2 cellular contexts compared by ENCODE assay signal in the genomic region with DNA sequence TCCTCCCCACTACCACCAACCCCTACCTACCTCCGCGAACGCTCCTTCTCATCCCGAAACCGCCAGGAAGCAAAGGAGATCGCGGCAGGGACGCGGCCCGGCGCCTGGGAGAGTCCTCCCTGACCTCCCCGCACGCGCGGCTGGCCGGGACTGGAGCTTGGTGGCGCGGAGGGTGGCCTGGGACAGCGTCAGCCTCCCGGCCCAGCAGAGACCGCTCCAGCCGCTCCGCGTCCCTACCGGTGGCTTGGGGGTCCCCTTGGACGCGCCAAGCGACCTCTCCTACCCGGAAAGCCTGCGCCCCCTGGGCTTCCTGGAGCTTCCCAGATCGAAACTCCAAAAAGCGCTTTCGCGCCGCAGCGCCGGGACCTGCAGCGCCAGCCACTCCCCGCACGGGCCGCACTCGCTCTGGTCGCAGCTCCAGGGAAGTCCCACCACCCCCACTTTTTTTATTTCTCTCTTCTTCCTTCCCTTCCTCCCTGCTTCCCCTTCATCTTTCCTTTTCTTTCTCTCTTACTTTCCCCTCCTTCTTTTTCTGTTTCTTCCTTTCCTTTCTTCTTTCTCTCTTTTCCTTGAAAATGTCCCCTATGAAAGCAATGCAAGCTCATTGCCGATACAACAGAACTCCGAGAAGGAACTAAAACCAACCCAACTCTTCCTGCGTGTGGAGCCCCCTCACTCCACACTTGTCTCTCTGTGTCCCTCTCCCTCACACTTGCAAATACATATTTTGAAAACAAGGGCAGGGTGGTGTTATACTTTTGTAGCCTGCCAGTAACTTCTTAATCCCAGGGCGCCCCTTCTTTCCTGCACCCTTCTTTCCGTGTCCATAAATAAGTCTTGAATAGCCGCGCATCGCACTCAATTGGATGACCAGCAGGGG.
TF ChIP-seq lines count a peak whose summit lies in the region.

No MANE protein-coding gene starts in this region.

TF ChIP-seq in IMR-90, 13 proteins besides CTCF, POLR2A, EP300 and RAD21:
- TF ChIP-seq NFE2L2 (IDR thresholded peaks at IDR 0.05; ENCODE audit: low read depth, low read length) (no peak), MAFK (IDR thresholded peaks at IDR 0.05; ENCODE audit: low read depth, low read length) (no peak), SMC3 (IDR thresholded peaks at IDR 0.05; ENCODE audit: low read depth, low read length) (no peak), BHLHE40 (IDR thresholded peaks at IDR 0.05; ENCODE audit: low read depth, low read length) (no peak), MXI1 (IDR thresholded peaks at IDR 0.05; ENCODE audit: borderline replicate concordance, low read depth, low read length) (no peak), FOS (IDR thresholded peaks at IDR 0.05; ENCODE audit: low read depth, low read length) (no peak), MAZ (IDR thresholded peaks at IDR 0.05; ENCODE audit: borderline replicate concordance, low read depth, low read length) (no peak), CHD1 (IDR thresholded peaks at IDR 0.05; ENCODE audit: low read depth, low read length) (no peak)
- TF ChIP-seq, protein P1, sequence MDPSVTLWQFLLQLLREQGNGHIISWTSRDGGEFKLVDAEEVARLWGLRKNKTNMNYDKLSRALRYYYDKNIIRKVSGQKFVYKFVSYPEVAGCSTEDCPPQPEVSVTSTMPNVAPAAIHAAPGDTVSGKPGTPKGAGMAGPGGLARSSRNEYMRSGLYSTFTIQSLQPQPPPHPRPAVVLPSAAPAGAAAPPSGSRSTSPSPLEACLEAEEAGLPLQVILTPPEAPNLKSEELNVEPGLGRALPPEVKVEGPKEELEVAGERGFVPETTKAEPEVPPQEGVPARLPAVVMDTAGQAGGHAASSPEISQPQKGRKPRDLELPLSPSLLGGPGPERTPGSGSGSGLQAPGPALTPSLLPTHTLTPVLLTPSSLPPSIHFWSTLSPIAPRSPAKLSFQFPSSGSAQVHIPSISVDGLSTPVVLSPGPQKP (IDR thresholded peaks at IDR 0.05; ENCODE audit: borderline replicate concordance, low read depth, low read length) = no peak
- TF ChIP-seq, protein P2, sequence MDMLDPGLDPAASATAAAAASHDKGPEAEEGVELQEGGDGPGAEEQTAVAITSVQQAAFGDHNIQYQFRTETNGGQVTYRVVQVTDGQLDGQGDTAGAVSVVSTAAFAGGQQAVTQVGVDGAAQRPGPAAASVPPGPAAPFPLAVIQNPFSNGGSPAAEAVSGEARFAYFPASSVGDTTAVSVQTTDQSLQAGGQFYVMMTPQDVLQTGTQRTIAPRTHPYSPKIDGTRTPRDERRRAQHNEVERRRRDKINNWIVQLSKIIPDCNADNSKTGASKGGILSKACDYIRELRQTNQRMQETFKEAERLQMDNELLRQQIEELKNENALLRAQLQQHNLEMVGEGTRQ (IDR thresholded peaks at IDR 0.05; ENCODE audit: low read depth, low read length) = no peak

TF ChIP-seq in neural cell, 6 proteins besides CTCF, POLR2A, EP300 and RAD21:
- TF ChIP-seq EZH2 (IDR thresholded peaks at IDR 0.05; ENCODE audit: borderline replicate concordance, insufficient read depth, low read length, poor library complexity, severe bottlenecking) (peak; percentile 71), POLR2AphosphoS5 (IDR thresholded peaks at IDR 0.05) (no peak), SMC3 (conservative IDR thresholded peaks at IDR 0.05; ENCODE audit: poor library complexity) (no peak), MXI1 (conservative IDR thresholded peaks at IDR 0.05; ENCODE audit: poor library complexity, severe bottlenecking) (no peak), TAF1 (IDR thresholded peaks at IDR 0.05; ENCODE audit: low read depth) (no peak)
- TF ChIP-seq, protein P3, sequence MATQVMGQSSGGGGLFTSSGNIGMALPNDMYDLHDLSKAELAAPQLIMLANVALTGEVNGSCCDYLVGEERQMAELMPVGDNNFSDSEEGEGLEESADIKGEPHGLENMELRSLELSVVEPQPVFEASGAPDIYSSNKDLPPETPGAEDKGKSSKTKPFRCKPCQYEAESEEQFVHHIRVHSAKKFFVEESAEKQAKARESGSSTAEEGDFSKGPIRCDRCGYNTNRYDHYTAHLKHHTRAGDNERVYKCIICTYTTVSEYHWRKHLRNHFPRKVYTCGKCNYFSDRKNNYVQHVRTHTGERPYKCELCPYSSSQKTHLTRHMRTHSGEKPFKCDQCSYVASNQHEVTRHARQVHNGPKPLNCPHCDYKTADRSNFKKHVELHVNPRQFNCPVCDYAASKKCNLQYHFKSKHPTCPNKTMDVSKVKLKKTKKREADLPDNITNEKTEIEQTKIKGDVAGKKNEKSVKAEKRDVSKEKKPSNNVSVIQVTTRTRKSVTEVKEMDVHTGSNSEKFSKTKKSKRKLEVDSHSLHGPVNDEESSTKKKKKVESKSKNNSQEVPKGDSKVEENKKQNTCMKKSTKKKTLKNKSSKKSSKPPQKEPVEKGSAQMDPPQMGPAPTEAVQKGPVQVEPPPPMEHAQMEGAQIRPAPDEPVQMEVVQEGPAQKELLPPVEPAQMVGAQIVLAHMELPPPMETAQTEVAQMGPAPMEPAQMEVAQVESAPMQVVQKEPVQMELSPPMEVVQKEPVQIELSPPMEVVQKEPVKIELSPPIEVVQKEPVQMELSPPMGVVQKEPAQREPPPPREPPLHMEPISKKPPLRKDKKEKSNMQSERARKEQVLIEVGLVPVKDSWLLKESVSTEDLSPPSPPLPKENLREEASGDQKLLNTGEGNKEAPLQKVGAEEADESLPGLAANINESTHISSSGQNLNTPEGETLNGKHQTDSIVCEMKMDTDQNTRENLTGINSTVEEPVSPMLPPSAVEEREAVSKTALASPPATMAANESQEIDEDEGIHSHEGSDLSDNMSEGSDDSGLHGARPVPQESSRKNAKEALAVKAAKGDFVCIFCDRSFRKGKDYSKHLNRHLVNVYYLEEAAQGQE (IDR thresholded peaks at IDR 0.05; ENCODE audit: borderline replicate concordance) = no peak
